ENCODE assay signal across 8 cellular contexts in genomic region chr12:754871-755562, GRCh38. TPM values are rescaled to one million over a fixed set of nuclear protein-coding genes. Genes with fewer than 3 reads are reported as not detected.
DNase-seq lines count a peak whose midpoint lies in the region; ATAC-seq, FAIRE-seq and TF ChIP-seq lines count a peak whose summit lies in the region.

No MANE protein-coding gene starts in this region.

- intact Hi-C loops in CD4-positive, alpha-beta memory T cell (cut with micrococcal nuclease), result loop anchor here (2.0 to 5.0 kb wide), 4 partner anchors 20 to 353 kb away; partner anchors contain the start of gene CCDC77
- intact Hi-C loops in Panc1 (cut with micrococcal nuclease; ENCODE audit: unreplicated experiment) (loop anchor here (2.0 to 10.0 kb wide), 2 partner anchors 110 to 182 kb away; no protein-coding TSS in a partner anchor), breast epithelium (cut with DNase I; ENCODE audit: low total_unique reads) (loop anchor here (10.0 kb wide), 1 partner anchor 180 kb away; no protein-coding TSS in a partner anchor), lower leg skin (cut with DNase I; ENCODE audit: low total_unique reads) (loop anchor here (5.0 kb wide), 1 partner anchor 183 kb away; no protein-coding TSS in a partner anchor), transverse colon (cut with DNase I; ENCODE audit: low total_unique reads) (loop anchor here (5.0 to 10.0 kb wide), 3 partner anchors 60 to 178 kb away; no protein-coding TSS in a partner anchor)

- H3K4me3 Mint-ChIP-seq in CD4-positive, alpha-beta memory T cell, result peak overlapping the region; percentile 86 to 98 (median 94)

- H3K27me3 Mint-ChIP-seq in CD4-positive, alpha-beta memory T cell, result no peaks in the 10 kb centered on the region

- H3K27ac ChIP-seq in CD4-positive, alpha-beta memory T cell (ENCODE audit: low read depth, low read length), result peak overlapping the region; percentile 89
- H3K27ac ChIP-seq in Panc1 (ENCODE audit: low read length) (peak overlapping the region; percentile 76), breast epithelium (peak overlapping the region; percentile 43 to 97), transverse colon (peak overlapping the region; percentile 97 to 100 (median 100))

- TF ChIP-seq POLR2A in H54 (IDR thresholded peaks at IDR 0.05; ENCODE audit: low read depth, low read length) (no peak), breast epithelium (IDR thresholded peaks at IDR 0.05) (no peak), lower leg skin (IDR thresholded peaks at IDR 0.05) (no peak), transverse colon (IDR thresholded peaks at IDR 0.05) (no peak)

- no peak for TF ChIP-seq EP300 in transverse colon (IDR thresholded peaks at IDR 0.05; ENCODE audit: low read depth)

- peak; percentile 62 to 75 (median 64) for DNase-seq in CD4-positive, alpha-beta memory T cell
- peak; percentile 47 for DNase-seq in H54 (ENCODE audit: insufficient read length, low spot score)
- no peak for DNase-seq in Panc1 (ENCODE audit: low read depth, low spot score)
- no peak for DNase-seq in breast epithelium (ENCODE audit: low spot score in 2 of 2)
- no peak for DNase-seq in lower leg skin (ENCODE audit: low spot score in 2 of 2)
- no peak for DNase-seq in transverse colon
- no peak for DNase-seq in cortex of kidney (lab: John Stamatoyannopoulos, UW)

- no peaks in the 10 kb centered on the region for H3K36me3 ChIP-seq in CD4-positive, alpha-beta memory T cell (ENCODE audit: insufficient read depth, low read length)
- H3K36me3 ChIP-seq in Panc1 (ENCODE audit: control insufficient read depth, insufficient read depth, low read length) (no peaks in the 10 kb centered on the region), breast epithelium (no peaks in the 10 kb centered on the region), transverse colon (no peaks in the 10 kb centered on the region)

- no peak for ATAC-seq in Panc1
- no peak for ATAC-seq in HG02970 (IDR thresholded peaks at IDR 0.05; ENCODE audit: low FRiP score, unreplicated experiment)

- no TSS peak for BruUV-seq in Panc1 (replicated peaks; lab: Mats Ljungman, UMichigan)

- H3K9me3 ChIP-seq in CD4-positive, alpha-beta memory T cell (ENCODE audit: control insufficient read depth in 1 of 2, low read length in 2 of 2), result no peaks in the 10 kb centered on the region
- H3K9me3 ChIP-seq in Panc1 (ENCODE audit: control insufficient read depth, insufficient read depth, low read depth, low read length) (no peaks in the 10 kb centered on the region), breast epithelium (no peaks in the 10 kb centered on the region), transverse colon (no peaks in the 10 kb centered on the region)

- POLR2A ChIA-PET in CD4-positive, alpha-beta memory T cell (lab: Charles Lee; ENCODE audit: partially characterized antibody), result interaction anchor here (0.7 to 6.4 kb wide), 21 partner anchors 9 to 195 kb away, joined by 3 to 138 read pairs (median 6); partner anchors contain the start of gene RAD52
- POLR2A ChIA-PET in Panc1 (lab: Charles Lee), result interaction anchor here (0.6 kb wide), 1 partner anchor 180 kb away, joined by 3 read pairs; no protein-coding TSS in a partner anchor

- peaks cover 0 to 28% of the 10 kb centered on the region in 2 donors for H3K36me3 Mint-ChIP-seq in CD4-positive, alpha-beta memory T cell

- TF ChIP-seq CTCF in Panc1 (IDR thresholded peaks at IDR 0.05) (no peak; the same call in 1 of the 2 replicates), breast epithelium (IDR thresholded peaks at IDR 0.05) (peak in 2 of 3 donors; percentile 44 to 57), lower leg skin (IDR thresholded peaks at IDR 0.05) (no peak), transverse colon (IDR thresholded peaks at IDR 0.05) (peak; percentile 50 to 67 (median 60))

- H3K27ac Mint-ChIP-seq in CD4-positive, alpha-beta memory T cell, result peak overlapping the region; percentile 80 to 98 (median 93)

- peaks cover 59% of the 10 kb centered on the region for H3K4me1 ChIP-seq in CD4-positive, alpha-beta memory T cell (ENCODE audit: insufficient read depth, low read length)
- H3K4me1 ChIP-seq in Panc1 (ENCODE audit: control insufficient read depth, insufficient read depth, low read length) (peaks cover 10% of the 10 kb centered on the region), breast epithelium (no peaks in the 10 kb centered on the region), transverse colon (peaks cover 8 to 66% (median 32%) of the 10 kb centered on the region in 4 donors)

- peak; percentile 36 for FAIRE-seq in H54 (lab: Jason Lieb, UNC)

- H3K4me1 Mint-ChIP-seq in CD4-positive, alpha-beta memory T cell, result peaks cover 20 to 46% (median 29%) of the 10 kb centered on the region in 4 donors

- H3K9me3 Mint-ChIP-seq in CD4-positive, alpha-beta memory T cell, result no peaks in the 10 kb centered on the region

- 3% methylated on average over 7 of the region's 7 CpGs for WGBS in lower leg skin, 2 donors
- WGBS in transverse colon (ENCODE audit: low coverage in 1 of 2), 2 donors, result 2 to 6% methylated on average over 5 to 7 of the region's 7 CpGs

- in situ Hi-C loops in Panc1 (cut with HindIII; ENCODE audit: low pct_unique_long_range_greater_than_20kb, low sequenced_read_pairs) (no loop called here), transverse colon (cut with MboI; ENCODE audit: low pct_ligation_motif_present in 1 of 4, low pct_unique_long_range_greater_than_20kb in 1 of 4, low sequenced_read_pairs in 3 of 4) (loop anchor here in 1 of 4 donors (5.0 kb wide), 1 partner anchor 183 kb away; no protein-coding TSS in a partner anchor)

- peak overlapping the region; percentile 90 to 96 for H3K4me3 ChIP-seq in CD4-positive, alpha-beta memory T cell (ENCODE audit: low read length in 2 of 2)
- H3K4me3 ChIP-seq in Panc1 (ENCODE audit: low read depth in 2 of 2, low read length in 2 of 2), result peak overlapping the region; percentile 69 to 90
- peak overlapping the region; percentile 71 to 96 (median 83) for H3K4me3 ChIP-seq in breast epithelium
- H3K4me3 ChIP-seq in lower leg skin (ENCODE audit: low read depth, poor library complexity, severe bottlenecking), result peak overlapping the region; percentile 75
- H3K4me3 ChIP-seq in transverse colon, result peak overlapping the region; percentile 86 to 100 (median 98)

- H3K27me3 ChIP-seq in CD4-positive, alpha-beta memory T cell (ENCODE audit: insufficient read depth, low read length), result no peaks in the 10 kb centered on the region
- H3K27me3 ChIP-seq in Panc1 (ENCODE audit: control insufficient read depth, insufficient read depth, low read length), result no peaks in the 10 kb centered on the region
- H3K27me3 ChIP-seq in breast epithelium, result no peaks in the 10 kb centered on the region
- no peaks in the 10 kb centered on the region for H3K27me3 ChIP-seq in transverse colon

- CTCF ChIA-PET in CD4-positive, alpha-beta memory T cell (lab: Charles Lee; ENCODE audit: partially characterized antibody), result interaction anchor here (0.9 to 6.3 kb wide), 15 partner anchors 15 to 178 kb away, joined by 3 to 112 read pairs (median 6); no protein-coding TSS in a partner anchor
- CTCF ChIA-PET in Panc1 (lab: Charles Lee), result interaction anchor here (0.7 to 1.0 kb wide), 2 partner anchors 59 to 169 kb away, joined by 3 to 4 read pairs; no protein-coding TSS in a partner anchor

RNA-seq across cellular contexts. Expression of gene WNK1, which starts 2.6 kb away (rescaled TPM):
- total RNA-seq in CD4-positive, alpha-beta memory T cell, result 100 to 1,000 TPM; 192 to 194 TPM
- 10 to 100 TPM in 1 of 2 donors, 1 to 10 TPM in 1; 4.5 to 49.5 TPM for polyA plus RNA-seq in CD4-positive, alpha-beta memory T cell
- total RNA-seq in Panc1 (2021; ENCODE audit: unreplicated experiment) (181 TPM), breast epithelium (100 to 1,000 TPM; 173 to 192 (median 176) TPM), lower leg skin (100 to 1,000 TPM; 273 to 518 (median 346) TPM), transverse colon (100 to 1,000 TPM in 1 of 4 donors, 10 to 100 TPM in 3; 79.2 to 169 (median 92.1) TPM)
- polyA plus RNA-seq in Panc1 (2012; ENCODE audit: insufficient read length), result 117 TPM

Comparison
In these comparisons a context has a peak if more than half of its experiments do, and no peak if none do; other contexts are left out.
1. DNase-seq: peak in CD4-positive, alpha-beta memory T cell (5 of 5) and H54 (single experiment); none in Panc1 (single experiment), breast epithelium (0 of 2), lower leg skin (0 of 2), transverse colon (single experiment) and cortex of kidney (single experiment).
2. CTCF ChIP-seq: peak in breast epithelium (2 of 3) and transverse colon (5 of 5); none in Panc1 (single experiment) and lower leg skin (0 of 3).
3. Peak in every context shown above with its lines, with median percentiles within 50 percentile points of each other: H3K27ac ChIP-seq and H3K4me3 ChIP-seq.